ENCODE assay signal across 12 cellular contexts in the genomic region with DNA sequence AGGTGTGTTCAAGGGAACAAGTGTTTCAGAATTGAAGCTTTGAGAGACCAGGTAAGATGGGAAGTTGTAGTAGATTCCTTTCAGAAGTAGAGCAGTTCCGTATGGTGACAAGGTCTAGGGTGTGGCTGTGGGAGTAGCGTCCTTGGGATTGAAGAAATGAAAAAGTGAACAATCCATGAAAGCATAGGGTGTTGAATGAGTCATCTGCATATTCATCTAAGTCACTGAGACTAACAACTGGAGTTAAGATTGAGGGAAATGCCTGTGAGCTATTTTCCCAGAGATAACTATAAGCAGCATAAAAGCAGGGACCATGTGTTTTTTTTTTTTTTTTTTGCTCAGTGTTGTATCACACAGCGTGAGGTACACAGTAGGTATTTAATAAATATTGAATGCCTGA.
A peak's percentile ranks its signal among the peaks of the same experiment; 100 is the strongest.
DNase-seq lines count a peak whose midpoint lies in the region; ATAC-seq, FAIRE-seq and TF ChIP-seq lines count a peak whose summit lies in the region.
"Had no signal": no experiment of that assay in that cellular context is flagged by ENCODE, and none has a peak within 500 bp of the region (broad histone marks: within the 10 kb centered on the region; RNA-seq: fewer than 3 reads in every experiment).

No MANE protein-coding gene starts in this region.

- peaks cover 15% of the 10 kb centered on the region for H3K4me1 Mint-ChIP-seq in mesothelial cell of epicardium

- no peak for ATAC-seq in GM12878

- peak; percentile 27 for FAIRE-seq in GM12878 (lab: Jason Lieb, UNC)

- H3K27me3 ChIP-seq in GM12878 (replicated peaks in 1 of 2; ENCODE audit: control insufficient read depth in 2 of 2, insufficient read depth in 2 of 2, low read length in 1 of 2): no peaks in the 10 kb centered on the region
- H3K27me3 ChIP-seq in ascending aorta: no peaks in the 10 kb centered on the region
- H3K27me3 ChIP-seq in thyroid gland: no peaks in the 10 kb centered on the region

- RAD21 ChIA-PET in GM12878 (lab: Charles Lee; ENCODE audit: unreplicated experiment): interaction anchor here (0.7 to 1.7 kb wide), 3 partner anchors 275 to 403 kb away, joined by 5 to 7 read pairs (median 6); no protein-coding TSS in a partner anchor

- no peak overlapping the region for H3K4me2 ChIP-seq in GM12878 (ENCODE audit: control insufficient read depth, insufficient read depth)

- H3K9ac ChIP-seq in GM12878 (ENCODE audit: control insufficient read depth, insufficient read depth, low read length): no peak overlapping the region

- POLR2A ChIA-PET in GM12878 (lab: Charles Lee): interaction anchor here (0.8 kb wide), 1 partner anchor 20 kb away, joined by 3 read pairs; no protein-coding TSS in a partner anchor

- TF ChIP-seq POLR2A in GM12878 (IDR thresholded peaks at IDR 0.05; ENCODE audit: low read depth, low read length) (no peak), thyroid gland (IDR thresholded peaks at IDR 0.05) (no peak)

- no peak for TF ChIP-seq EP300 in GM12878 (IDR thresholded peaks at IDR 0.05; ENCODE audit: borderline replicate concordance in 1 of 2, control insufficient read depth in 1 of 2, low read depth in 2 of 2, low read length in 2 of 2)

- no peak overlapping the region for H2AFZ ChIP-seq in GM12878 (ENCODE audit: control insufficient read depth, low read depth, low read length)

- no peaks in the 10 kb centered on the region for H3K4me1 ChIP-seq in GM12878 (ENCODE audit: control insufficient read depth, insufficient read depth, low read length)
- no peaks in the 10 kb centered on the region for H3K4me1 ChIP-seq in ascending aorta
- H3K4me1 ChIP-seq in thyroid gland: no peaks in the 10 kb centered on the region

- CTCF ChIA-PET in GM12878 (lab: Yijun Ruan, JAX): interaction anchor here (0.7 to 3.7 kb wide), 9 partner anchors 9 to 281 kb away, joined by 3 to 24 read pairs (median 4); no protein-coding TSS in a partner anchor

- H3K9me3 Mint-ChIP-seq in mesothelial cell of epicardium: no peaks in the 10 kb centered on the region
- H3K9me3 Mint-ChIP-seq: activated CD4-positive, alpha-beta memory T cell treated with anti-CD3 and anti-CD28 coated beads, Interleukin-2, amount 10 ng/mL, durations not matched to agents 7 days and 5 days had no signal

- TF ChIP-seq CTCF in GM12878 (IDR thresholded peaks at IDR 0.05 in 2 of 3, conservative IDR thresholded peaks at IDR 0.05 in 1 of 3; ENCODE audit: control insufficient read depth in 2 of 3, extremely low read depth in 1 of 3, insufficient read depth in 1 of 3, low read depth in 3 of 3, low read length in 3 of 3) (no peak), mesothelial cell of epicardium (IDR thresholded peaks at IDR 0.05; ENCODE audit: unreplicated experiment) (no peak), ascending aorta (IDR thresholded peaks at IDR 0.05) (no peak), thyroid gland (IDR thresholded peaks at IDR 0.05) (no peak)

- no peak overlapping the region for H3K4me3 Mint-ChIP-seq in mesothelial cell of epicardium
- H3K4me3 Mint-ChIP-seq: activated CD4-positive, alpha-beta memory T cell treated with anti-CD3 and anti-CD28 coated beads, Interleukin-2, amount 10 ng/mL, durations not matched to agents 7 days and 5 days had no signal

- H3K9me3 ChIP-seq in GM12878 (replicated peaks; ENCODE audit: control insufficient read depth, insufficient read depth, low read length) (no peaks in the 10 kb centered on the region), ascending aorta (no peaks in the 10 kb centered on the region), thyroid gland (no peaks in the 10 kb centered on the region)

- peaks cover 8% of the 10 kb centered on the region for H3K36me3 Mint-ChIP-seq in mesothelial cell of epicardium

- in situ Hi-C loops in GM12878 (cut with MboI): loop anchor here (10.0 kb wide), 1 partner anchor 279 kb away; no protein-coding TSS in a partner anchor

- H3K4me3 ChIP-seq in GM12878: no peak overlapping the region
- no peak overlapping the region for H3K4me3 ChIP-seq in ascending aorta
- no peak overlapping the region for H3K4me3 ChIP-seq in thyroid gland (replicated peaks in 1 of 3)
- H3K4me3 ChIP-seq: SK-N-MC had no signal

- H3K79me2 ChIP-seq in GM12878 (ENCODE audit: control insufficient read depth, insufficient read depth, low read length): no peaks in the 10 kb centered on the region

- DNase-seq in COLO829 (ENCODE audit: low spot score) (peak; percentile 62), HPDE6-E6E7 (ENCODE audit: extremely low spot score) (peak; percentile 49), GM12878 (ENCODE audit: low read depth, low spot score) (no peak), mesothelial cell of epicardium (ENCODE audit: low spot score in 2 of 2, unreplicated experiment in 2 of 2) (no peak), globus pallidus (ENCODE audit: low spot score) (no peak), midbrain (lab: John Stamatoyannopoulos, UW) (no peak), ascending aorta (ENCODE audit: low spot score in 2 of 2) (no peak), thyroid gland (no peak)
- DNase-seq: activated CD4-positive, alpha-beta memory T cell treated with anti-CD3 and anti-CD28 coated beads, Interleukin-2, amount 10 ng/mL, durations not matched to agents 7 days and 5 days; NCI-H524; stimulated activated CD4-positive, alpha-beta T cell treated with anti-CD3 and anti-CD28 coated beads, Interleukin-2, amount 100 ng/mL, for 48 hours had no signal

- BruUV-seq in GM12878 (replicated peaks; lab: Mats Ljungman, UMichigan): no TSS peak

- intact Hi-C loops in GM12878 (cut with micrococcal nuclease; ENCODE audit: unreplicated experiment) (no loop called here), ascending aorta (cut with DNase I) (no loop called here), thyroid gland (cut with DNase I) (loop anchor here (10.0 kb wide), 1 partner anchor 279 kb away; no protein-coding TSS in a partner anchor)

- no peak for TF ChIP-seq RAD21 in GM12878 (IDR thresholded peaks at IDR 0.05; ENCODE audit: insufficient read depth, low read depth, low read length)

- WGBS in GM12878 (ENCODE audit: insufficient coverage, insufficient replicate concordance, low lambda C conversion rate, missing lambda C conversion rate): 73% methylated on average over 3 of the region's 3 CpGs
- WGBS in thyroid gland, 2 donors: 90 to 95% methylated on average over 3 of the region's 3 CpGs

- H3K27me3 Mint-ChIP-seq in mesothelial cell of epicardium (ENCODE audit: low read depth): no peaks in the 10 kb centered on the region
- H3K27me3 Mint-ChIP-seq: activated CD4-positive, alpha-beta memory T cell treated with anti-CD3 and anti-CD28 coated beads, Interleukin-2, amount 10 ng/mL, durations not matched to agents 7 days and 5 days had no signal

- SMC1A ChIA-PET in GM12878 (lab: Charles Lee; ENCODE audit: uncharacterized antibody, unreplicated experiment): interaction anchor here (0.7 to 2.7 kb wide), 11 partner anchors 9 to 282 kb away, joined by 3 to 17 read pairs (median 3); no protein-coding TSS in a partner anchor

- H4K20me1 ChIP-seq in GM12878 (ENCODE audit: control insufficient read depth, insufficient read depth): no peaks in the 10 kb centered on the region; the same call in 1 of the 2 replicates

- no peak overlapping the region for H3K27ac ChIP-seq in GM12878 (ENCODE audit: control insufficient read depth, insufficient read depth)
- no peak overlapping the region for H3K27ac ChIP-seq in ascending aorta
- H3K27ac ChIP-seq in thyroid gland: no peak overlapping the region
- H3K27ac ChIP-seq: SK-N-MC had no signal

- no peaks in the 10 kb centered on the region for H3K36me3 ChIP-seq in GM12878 (ENCODE audit: control insufficient read depth in 2 of 2, insufficient read depth in 2 of 2, low read length in 1 of 2)
- H3K36me3 ChIP-seq in ascending aorta: peaks cover 0 to 11% of the 10 kb centered on the region in 2 donors
- H3K36me3 ChIP-seq in thyroid gland: no peaks in the 10 kb centered on the region

- peak overlapping the region; percentile 26 for H3K27ac Mint-ChIP-seq in mesothelial cell of epicardium
- H3K27ac Mint-ChIP-seq: activated CD4-positive, alpha-beta memory T cell treated with anti-CD3 and anti-CD28 coated beads, Interleukin-2, amount 10 ng/mL, durations not matched to agents 7 days and 5 days had no signal

TF ChIP-seq in GM12878, 131 proteins besides CTCF, POLR2A, EP300 and RAD21 (continues in another document):
- TF ChIP-seq ESRRA (IDR thresholded peaks at IDR 0.05; ENCODE audit: low read length): no peak
- TF ChIP-seq SMC3 (IDR thresholded peaks at IDR 0.05; ENCODE audit: borderline replicate concordance, low read length): no peak
- TF ChIP-seq KAT2A (conservative IDR thresholded peaks at IDR 0.05; ENCODE audit: control insufficient read depth, low read depth, low read length): no peak
- TF ChIP-seq IKZF1 (conservative IDR thresholded peaks at IDR 0.05): no peak
- TF ChIP-seq, protein P1, sequence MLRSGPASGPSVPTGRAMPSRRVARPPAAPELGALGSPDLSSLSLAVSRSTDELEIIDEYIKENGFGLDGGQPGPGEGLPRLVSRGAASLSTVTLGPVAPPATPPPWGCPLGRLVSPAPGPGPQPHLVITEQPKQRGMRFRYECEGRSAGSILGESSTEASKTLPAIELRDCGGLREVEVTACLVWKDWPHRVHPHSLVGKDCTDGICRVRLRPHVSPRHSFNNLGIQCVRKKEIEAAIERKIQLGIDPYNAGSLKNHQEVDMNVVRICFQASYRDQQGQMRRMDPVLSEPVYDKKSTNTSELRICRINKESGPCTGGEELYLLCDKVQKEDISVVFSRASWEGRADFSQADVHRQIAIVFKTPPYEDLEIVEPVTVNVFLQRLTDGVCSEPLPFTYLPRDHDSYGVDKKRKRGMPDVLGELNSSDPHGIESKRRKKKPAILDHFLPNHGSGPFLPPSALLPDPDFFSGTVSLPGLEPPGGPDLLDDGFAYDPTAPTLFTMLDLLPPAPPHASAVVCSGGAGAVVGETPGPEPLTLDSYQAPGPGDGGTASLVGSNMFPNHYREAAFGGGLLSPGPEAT (IDR thresholded peaks at IDR 0.05; ENCODE audit: low read depth): no peak

Comparison
In these comparisons a context has a peak if more than half of its experiments do, and no peak if none do; other contexts are left out.
1. DNase-seq: peak in COLO829 (single experiment) and HPDE6-E6E7 (single experiment); none in GM12878 (single experiment), mesothelial cell of epicardium (0 of 2), globus pallidus (single experiment), midbrain (single experiment), ascending aorta (0 of 2) and thyroid gland (0 of 2).